19 cellular contexts compared by ENCODE assay signal in the genomic region with DNA sequence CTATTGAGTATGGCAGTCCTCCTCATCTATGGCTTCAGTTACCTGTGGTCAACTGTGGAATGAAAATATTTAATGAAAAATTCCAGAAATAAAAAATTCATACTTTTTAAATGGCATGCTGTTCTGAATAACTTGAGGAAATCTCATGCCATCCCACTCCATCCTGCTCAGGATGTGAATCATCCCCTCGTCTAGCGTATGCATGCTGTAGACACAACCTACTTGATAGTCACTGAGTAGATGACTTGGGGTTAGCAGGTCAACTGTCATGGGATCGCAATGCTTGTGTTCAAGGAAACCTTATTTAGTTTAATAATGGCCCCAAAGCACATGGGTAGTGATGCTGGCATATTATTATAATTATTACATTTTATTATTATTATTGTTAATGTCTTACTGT. TPM values are rescaled to one million over a fixed set of nuclear protein-coding genes. Genes with fewer than 3 reads are reported as not detected.
DNase-seq lines count a peak whose midpoint lies in the region; ATAC-seq, FAIRE-seq and TF ChIP-seq lines count a peak whose summit lies in the region.
"Had no signal": no experiment of that assay in that cellular context is flagged by ENCODE, and none has a peak within 500 bp of the region (broad histone marks: within the 10 kb centered on the region; RNA-seq: fewer than 3 reads in every experiment).

No MANE protein-coding gene starts in this region.

- H3K4me3 ChIP-seq in AG10803 (ENCODE audit: low read length) (no peak overlapping the region), bronchial epithelial cell (ENCODE audit: low read depth, low read length) (no peak overlapping the region)
- H3K4me3 ChIP-seq: lung had no signal

- ATAC-seq in GM18868 (IDR thresholded peaks at IDR 0.05; ENCODE audit: unreplicated experiment) = no peak
- ATAC-seq: effector memory CD8-positive, alpha-beta T cell; T-cell had no signal

- DNase-seq in AG10803 (ENCODE audit: low read depth) = peak; percentile 84
- DNase-seq in LHCN-M2 (ENCODE audit: low read depth) = peak; percentile 90
- DNase-seq in bronchial epithelial cell (ENCODE audit: low read depth) = peak; percentile 95
- peak; percentile 45 for DNase-seq in kidney tubule cell (ENCODE audit: low spot score)
- no peak for DNase-seq in GM13976 (ENCODE audit: low spot score)
- no peak for DNase-seq in ureter (ENCODE audit: low spot score)
- no peak for DNase-seq in NCI-H2107 (lab: John Stamatoyannopoulos, UW)
- DNase-seq: activated CD4-positive, CD25-positive, alpha-beta regulatory T cell treated with anti-CD3 and anti-CD28 coated beads, Interleukin-2, amount 50 U/mL, for 72 hours; activated T-cell treated with anti-CD3 and anti-CD28 coated beads, Interleukin-2, amount 50 U/mL, for 1 hour; anterior cingulate cortex; BE2C; DMS79 treated with DMSO at 0.1 percent for 48 hours; effector memory CD8-positive, alpha-beta T cell; hypothalamus; NCI-H1092; T-cell; trophoblast cell had no signal

- no peaks in the 10 kb centered on the region for H3K36me3 ChIP-seq in bronchial epithelial cell (ENCODE audit: control insufficient read depth, insufficient read depth, low read length)
- H3K36me3 ChIP-seq: BE2C had no signal

- no peak for FAIRE-seq in bronchial epithelial cell (lab: Jason Lieb, UNC)

- in situ Hi-C loops in GM13976 (cut with MboI; ENCODE audit: low sequenced_read_pairs, unreplicated experiment) = no loop called here

- H3K27me3 ChIP-seq in bronchial epithelial cell (ENCODE audit: control insufficient read depth, insufficient read depth, low read length) = no peaks in the 10 kb centered on the region

- TF ChIP-seq CTCF in AG10803 (conservative IDR thresholded peaks at IDR 0.05; ENCODE audit: low read length) (no peak), bronchial epithelial cell (IDR thresholded peaks at IDR 0.05; ENCODE audit: insufficient read depth, low read length, severe bottlenecking) (no peak), GM13976 (IDR thresholded peaks at IDR 0.05; ENCODE audit: borderline replicate concordance, control extremely low read depth, extremely low read depth, insufficient read depth, missing control alignments) (no peak)

RNA-seq across cellular contexts. Expression of gene VAC14, which starts 4.8 kb away (rescaled TPM):
- total RNA-seq in LHCN-M2 (2014; rRNA removed) = 59.0 and 62.2 TPM in 2 replicates
- polyA plus RNA-seq in LHCN-M2 (2012) = 55.2 TPM
- 18.4 and 36.0 TPM in 2 replicates for total RNA-seq in bronchial epithelial cell
- 41.1 TPM for total RNA-seq in ureter

Comparison
In these comparisons a context has a peak if more than half of its experiments do, and no peak if none do; other contexts are left out.
1. DNase-seq: peak in AG10803 (single experiment), LHCN-M2 (single experiment), bronchial epithelial cell (single experiment) and kidney tubule cell (single experiment); none in GM13976 (single experiment), ureter (single experiment) and NCI-H2107 (single experiment).